In the genomic region with DNA sequence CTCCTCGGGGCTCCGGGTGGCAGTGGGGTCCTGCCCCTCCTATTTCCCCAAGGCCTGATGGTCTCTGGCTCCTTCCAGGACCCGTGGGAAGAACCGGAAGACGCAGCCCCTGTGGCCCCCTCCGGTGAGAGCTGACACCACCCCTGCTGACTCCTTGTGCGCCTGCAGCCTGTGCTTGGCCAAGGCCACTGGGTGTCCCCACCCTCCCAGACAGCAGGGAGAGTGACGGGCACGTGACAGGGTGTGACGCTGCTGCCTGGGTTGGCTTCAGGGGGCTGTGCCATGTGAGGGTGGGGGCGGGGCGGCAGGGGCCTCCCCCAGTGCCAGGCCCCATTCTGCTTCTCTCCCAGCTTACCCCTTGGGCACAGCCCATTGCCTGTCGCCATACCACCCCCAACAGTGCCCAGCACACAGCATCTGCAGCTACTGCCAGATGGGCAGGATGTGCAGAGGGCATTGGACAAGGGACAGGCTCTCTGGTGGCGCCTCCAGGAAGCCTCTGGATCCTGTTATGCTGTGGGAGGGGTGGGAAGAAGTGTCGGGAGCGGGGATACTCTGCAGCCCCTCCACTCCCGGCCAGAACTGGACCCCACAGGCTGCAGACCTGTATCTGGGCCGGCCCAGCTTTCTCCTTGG, we compare ENCODE assay signal across 1 cellular context.
A peak's percentile ranks its signal among the peaks of the same experiment; 100 is the strongest.
TF ChIP-seq lines count a peak whose summit lies in the region.

No MANE protein-coding gene starts in this region.

TF ChIP-seq in HEK293, 187 proteins besides CTCF, POLR2A, EP300 and RAD21 (continued from another document):
- TF ChIP-seq TSHZ1 (tag by site-specific recombination; IDR thresholded peaks at IDR 0.05; ENCODE audit: borderline replicate concordance) (no peak), ZNF529 (tag by site-specific recombination; IDR thresholded peaks at IDR 0.05; ENCODE audit: insufficient replicate concordance) (no peak), ZIC2 (tag by site-specific recombination; IDR thresholded peaks at IDR 0.05) (peak; percentile 41; the same call in 1 of the 2 replicates), ZNF362 (tag by site-specific recombination; IDR thresholded peaks at IDR 0.05) (no peak), ZBTB21 (tag by site-specific recombination; IDR thresholded peaks at IDR 0.05) (no peak), KLF1 (tag by site-specific recombination; IDR thresholded peaks at IDR 0.05) (0 out of 2 replicates have a peak, but pooled peaks have one; percentile 34), ZNF600 (tag by site-specific recombination; IDR thresholded peaks at IDR 0.05) (0 out of 2 replicates have a peak, but pooled peaks have one; percentile 21), SP2 (tag by site-specific recombination; IDR thresholded peaks at IDR 0.05) (no peak), KLF8 (tag by site-specific recombination; IDR thresholded peaks at IDR 0.05) (peak; percentile 26; the same call in 1 of the 2 replicates), ZNF423 (tag by site-specific recombination; IDR thresholded peaks at IDR 0.05) (no peak), AEBP2 (tag by site-specific recombination; IDR thresholded peaks at IDR 0.05; ENCODE audit: borderline replicate concordance) (no peak), ZNF610 (tag by site-specific recombination; IDR thresholded peaks at IDR 0.05; ENCODE audit: borderline replicate concordance) (no peak), PATZ1 (tag by site-specific recombination; IDR thresholded peaks at IDR 0.05) (no peak)
TF ChIP-seq in HEK293: peak in this region for 5.
